ENCODE assay signal across 26 cellular contexts in the genomic region with DNA sequence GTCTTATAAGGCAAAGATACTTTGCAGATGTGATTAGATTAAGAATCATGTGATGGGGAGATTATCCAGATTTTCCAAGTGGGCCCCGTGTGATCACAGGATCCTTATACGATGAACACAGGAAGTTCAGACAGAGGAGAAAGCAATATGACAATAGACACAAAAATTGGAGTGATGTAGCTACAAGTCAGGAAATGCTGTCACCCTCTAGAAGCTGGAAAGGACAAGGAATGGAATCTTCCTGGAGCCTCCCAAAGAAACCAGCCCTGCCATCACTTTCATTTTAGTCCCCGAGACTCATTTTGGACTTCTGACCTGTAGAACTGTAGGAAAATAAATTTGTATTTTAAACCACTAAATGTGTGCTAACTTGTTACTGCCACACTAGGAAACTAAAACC.
"Had no signal": no experiment of that assay in that cellular context is flagged by ENCODE, and none has a peak within 500 bp of the region (broad histone marks: within the 10 kb centered on the region; RNA-seq: fewer than 3 reads in every experiment).

No MANE protein-coding gene starts in this region.

- DNase-seq: cortex of kidney; dorsolateral prefrontal cortex; effector CD4-positive, alpha-beta T cell; foreskin keratinocyte; heart left ventricle; kidney; left lung; lower lobe of right lung; natural killer cell; occipital lobe; ovary; posterior cingulate gyrus; psoas muscle; right cardiac atrium; stimulated activated CD4-positive, alpha-beta T cell treated with anti-CD3 and anti-CD28 coated beads, Interleukin-15, amount 100 ng/mL, for 24 hours; stimulated activated CD4-positive, alpha-beta T cell treated with anti-CD3 and anti-CD28 coated beads, Interleukin-2, amount 100 ng/mL, for 48 hours; stimulated activated naive B cell treated with anti-CD40 and anti-IgM and Interleukin-4, amounts not matched to agents 10 μg/mL and 1 μg/mL and 100 μg/mL, for 72 hours; stimulated activated naive CD8-positive, alpha-beta T cell treated with anti-CD3 and anti-CD28 coated beads, Interleukin-15, amount 100 ng/mL, for 72 hours; transverse colon; upper lobe of right lung; uterus had no signal

- H3K4me2 ChIP-seq: hepatocyte had no signal

- H3K4me1 ChIP-seq: foreskin keratinocyte, left lung, lower lobe of right lung, psoas muscle, suprapubic skin, upper lobe of right lung, uterus had no signal

- H3K36me3 ChIP-seq: gastroesophageal sphincter, heart left ventricle, left lung, lower lobe of right lung, ovary, suprapubic skin, transverse colon, upper lobe of right lung, uterus had no signal

- H2AFZ ChIP-seq: hepatocyte had no signal

- H3K4me3 ChIP-seq: dorsolateral prefrontal cortex, gastroesophageal sphincter, heart left ventricle, hepatocyte, left lung, lower lobe of right lung, ovary, psoas muscle, skin epidermis, suprapubic skin, transverse colon, upper lobe of right lung, uterus had no signal

- H3K9me3 ChIP-seq: gastroesophageal sphincter, heart left ventricle, left lung, lower lobe of right lung, ovary, psoas muscle, suprapubic skin, transverse colon, upper lobe of right lung, uterus had no signal

- H3K27ac ChIP-seq: dorsolateral prefrontal cortex, foreskin keratinocyte, gastroesophageal sphincter, heart left ventricle, hepatocyte, left lung, lower lobe of right lung, ovary, psoas muscle, skin epidermis, suprapubic skin, transverse colon, upper lobe of right lung, uterus had no signal

- ATAC-seq: esophagus mucosa; foreskin keratinocyte; gastroesophageal sphincter; left lung; lower lobe of right lung; natural killer cell; psoas muscle; stimulated activated naive B cell treated with anti-CD40 and anti-IgM and Interleukin-4, amounts not matched to agents 10 μg/mL and 1 μg/mL and 100 μg/mL, for 72 hours; stimulated activated naive CD8-positive, alpha-beta T cell treated with anti-CD3 and anti-CD28 coated beads, Interleukin-15, amount 100 ng/mL, for 72 hours; upper lobe of right lung had no signal

- H3K79me2 ChIP-seq: hepatocyte had no signal

- H3K27me3 ChIP-seq: gastroesophageal sphincter, heart left ventricle, hepatocyte, left lung, ovary, suprapubic skin, transverse colon, upper lobe of right lung, uterus had no signal
